In the genomic region with DNA sequence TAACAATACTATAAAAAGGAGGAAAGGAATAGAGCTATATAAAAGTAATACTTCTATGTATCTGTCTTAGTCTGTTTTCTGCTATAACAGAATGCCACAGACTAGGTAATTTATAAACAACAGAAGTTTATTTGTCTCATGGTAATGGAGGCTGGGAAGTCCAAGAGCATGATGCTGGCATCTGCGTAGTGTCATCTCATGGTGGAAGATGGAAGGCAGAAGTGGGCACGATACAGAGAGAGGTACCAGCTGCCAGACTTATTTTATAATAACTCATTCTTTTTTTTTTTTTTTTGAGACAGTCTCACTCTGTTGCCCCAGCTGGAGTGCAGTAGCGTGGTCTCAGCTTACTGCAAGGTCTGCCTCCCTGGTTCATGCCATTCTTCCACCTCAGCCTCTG, we compare ENCODE assay signal across 40 cellular contexts. TPM values are rescaled to one million over a fixed set of nuclear protein-coding genes. Genes with fewer than 3 reads are reported as not detected.
"Had no signal": no experiment of that assay in that cellular context is flagged by ENCODE, and none has a peak within 500 bp of the region (broad histone marks: within the 10 kb centered on the region; RNA-seq: fewer than 3 reads in every experiment).

No MANE protein-coding gene starts in this region.

- H3K27ac Mint-ChIP-seq: activated naive CD4-positive, alpha-beta T cell treated with anti-CD3 and anti-CD28 coated beads for 36 hours; activated naive CD4-positive, alpha-beta T cell treated with anti-CD3 and anti-CD28 coated beads, Interleukin-2, amount 10 ng/mL, durations not matched to agents 7 days and 5 days; activated naive CD4-positive, alpha-beta T cell treated with anti-CD3 and anti-CD28 coated beads, Interleukin-2, amount 50 U/mL, for 24 hours; activated naive CD4-positive, alpha-beta T cell treated with anti-CD3 and anti-CD28 coated beads, Interleukin-2, amount 50 U/mL, for 72 hours; activated naive CD8-positive, alpha-beta T cell; activated naive CD8-positive, alpha-beta T cell treated with anti-CD3 and anti-CD28 coated beads for 36 hours; activated naive CD8-positive, alpha-beta T cell treated with anti-CD3 and anti-CD28 coated beads, Interleukin-2, amount 10 ng/mL, durations not matched to agents 7 days and 5 days; activated naive CD8-positive, alpha-beta T cell treated with anti-CD3 and anti-CD28 coated beads, Interleukin-2, amount 50 U/mL, for 24 hours; activated T-cell treated with anti-CD3 and anti-CD28 coated beads, Interleukin-2, amount 50 U/mL, for 24 hours; activated T-helper 1 cell treated with anti-CD3 and anti-CD28 coated beads, Interleukin-12 subunit alpha, Interleukin-12 subunit beta, Interleukin-2, Interleukin-4 antibody, amounts not matched to agents 30 ng/mL and 10 ng/mL and 1 ng/mL, durations not matched to agents 14 hours and 24 hours and 36 hours; activated T-helper 17 cell treated with anti-CD3 and anti-CD28 coated beads, Interleukin-2, amount 50 U/mL, for 72 hours; activated T-helper 2 cell treated with anti-CD3 and anti-CD28 coated beads, Interferon-gamma antibody, Interleukin-2, Interleukin-4, amounts not matched to agents 10 μg/mL and 5 μg/mL and 100 μg/mL, durations not matched to agents 14 hours and 24 hours and 36 hours; brain had no signal

- H3K36me3 ChIP-seq: breast epithelium, cardiac muscle cell had no signal

- FAIRE-seq: astrocyte, bronchial epithelial cell had no signal

- H3K4me3 Mint-ChIP-seq: activated naive CD4-positive, alpha-beta T cell treated with anti-CD3 and anti-CD28 coated beads for 36 hours; activated naive CD4-positive, alpha-beta T cell treated with anti-CD3 and anti-CD28 coated beads, Interleukin-2, amount 10 ng/mL, durations not matched to agents 7 days and 5 days; activated naive CD4-positive, alpha-beta T cell treated with anti-CD3 and anti-CD28 coated beads, Interleukin-2, amount 50 U/mL, for 24 hours; activated naive CD8-positive, alpha-beta T cell; activated naive CD8-positive, alpha-beta T cell treated with anti-CD3 and anti-CD28 coated beads for 36 hours; activated naive CD8-positive, alpha-beta T cell treated with anti-CD3 and anti-CD28 coated beads, Interleukin-2, amount 10 ng/mL, durations not matched to agents 7 days and 5 days; activated naive CD8-positive, alpha-beta T cell treated with anti-CD3 and anti-CD28 coated beads, Interleukin-2, amount 50 U/mL, for 24 hours; activated T-cell treated with anti-CD3 and anti-CD28 coated beads, Interleukin-2, amount 50 U/mL, for 24 hours; activated T-cell treated with anti-CD3 and anti-CD28 coated beads, Interleukin-2, amount 50 U/mL, for 4 hours; activated T-cell treated with anti-CD3 and anti-CD28 coated beads, Interleukin-2, amount 50 U/mL, for 72 hours; activated T-helper 1 cell treated with anti-CD3 and anti-CD28 coated beads, Interleukin-12 subunit alpha, Interleukin-12 subunit beta, Interleukin-2, Interleukin-4 antibody, amounts not matched to agents 30 ng/mL and 10 ng/mL and 1 ng/mL, durations not matched to agents 14 hours and 24 hours and 36 hours; activated T-helper 17 cell treated with anti-CD3 and anti-CD28 coated beads, Interleukin-2, amount 50 U/mL, for 72 hours; central memory CD8-positive, alpha-beta T cell had no signal

- H3K27ac ChIP-seq: adrenal gland, ascending aorta, body of pancreas, brain microvascular endothelial cell, breast epithelium, cardiac muscle cell had no signal

- H3K4me3 ChIP-seq: adrenal gland, ascending aorta, body of pancreas, breast epithelium, cardiac muscle cell had no signal

- DNase-seq: activated effector memory CD4-positive, alpha-beta T cell treated with anti-CD3 and anti-CD28 coated beads, Interleukin-2, amount 50 U/mL, for 16 hours; activated effector memory CD4-positive, alpha-beta T cell treated with Interleukin-2 at 50 U/mL for 16 hours; activated gamma-delta T cell; activated gamma-delta T cell treated with Interleukin-2 at 50 U/mL for 16 hours; activated naive CD4-positive, alpha-beta T cell; activated naive CD4-positive, alpha-beta T cell treated with anti-CD3 and anti-CD28 coated beads for 36 hours; activated naive CD4-positive, alpha-beta T cell treated with anti-CD3 and anti-CD28 coated beads, Interleukin-2, amount 10 ng/mL, durations not matched to agents 7 days and 5 days; activated naive CD4-positive, alpha-beta T cell treated with anti-CD3 and anti-CD28 coated beads, Interleukin-2, amount 50 U/mL, for 16 hours; activated naive CD4-positive, alpha-beta T cell treated with Interleukin-2 at 50 U/mL for 16 hours; activated naive CD8-positive, alpha-beta T cell treated with anti-CD3 and anti-CD28 coated beads for 36 hours; activated naive CD8-positive, alpha-beta T cell treated with anti-CD3 and anti-CD28 coated beads, Interleukin-2, amount 10 ng/mL, durations not matched to agents 7 days and 5 days; activated naive CD8-positive, alpha-beta T cell treated with anti-CD3 and anti-CD28 coated beads, Interleukin-2, amount 50 U/mL, for 24 hours; activated T-cell treated with anti-CD3 and anti-CD28 coated beads, Interleukin-2, amount 50 U/mL, for 1 hour; activated T-cell treated with anti-CD3 and anti-CD28 coated beads, Interleukin-2, amount 50 U/mL, for 24 hours; activated T-cell treated with anti-CD3 and anti-CD28 coated beads, Interleukin-2, amount 50 U/mL, for 4 hours; activated T-cell treated with anti-CD3 and anti-CD28 coated beads, Interleukin-2, amount 50 U/mL, for 48 hours; activated T-cell treated with anti-CD3 and anti-CD28 coated beads, Interleukin-2, amount 50 U/mL, for 72 hours; adrenal gland; amniotic stem cell; amygdala; anterior cingulate cortex; aorta; body of pancreas; brain microvascular endothelial cell; caudate nucleus; central memory CD4-positive, alpha-beta T cell; cerebellar nuclear complex had no signal

- H3K27me3 Mint-ChIP-seq: activated naive CD4-positive, alpha-beta T cell treated with anti-CD3 and anti-CD28 coated beads, Interleukin-2, amount 10 ng/mL, durations not matched to agents 7 days and 5 days; activated naive CD4-positive, alpha-beta T cell treated with anti-CD3 and anti-CD28 coated beads, Interleukin-2, amount 50 U/mL, for 24 hours; activated naive CD8-positive, alpha-beta T cell; activated naive CD8-positive, alpha-beta T cell treated with anti-CD3 and anti-CD28 coated beads for 36 hours; activated naive CD8-positive, alpha-beta T cell treated with anti-CD3 and anti-CD28 coated beads, Interleukin-2, amount 10 ng/mL, durations not matched to agents 7 days and 5 days; activated naive CD8-positive, alpha-beta T cell treated with anti-CD3 and anti-CD28 coated beads, Interleukin-2, amount 50 U/mL, for 24 hours; activated T-cell treated with anti-CD3 and anti-CD28 coated beads, Interleukin-2, amount 50 U/mL, for 24 hours; activated T-helper 17 cell treated with anti-CD3 and anti-CD28 coated beads, Interleukin-2, amount 50 U/mL, for 72 hours; central memory CD8-positive, alpha-beta T cell had no signal

- H3K9me3 ChIP-seq: adrenal gland, body of pancreas had no signal

- ATAC-seq: activated naive CD4-positive, alpha-beta T cell treated with anti-CD3 and anti-CD28 coated beads, Interleukin-2, amount 50 U/mL, for 72 hours; activated naive CD8-positive, alpha-beta T cell treated with anti-CD3 and anti-CD28 coated beads, Interleukin-2, amount 50 U/mL, for 24 hours; activated T-cell treated with anti-CD3 and anti-CD28 coated beads, Interleukin-2, amount 50 U/mL, for 4 hours; activated T-cell treated with anti-CD3 and anti-CD28 coated beads, Interleukin-2, amount 50 U/mL, for 72 hours; activated T-helper 17 cell treated with anti-CD3 and anti-CD28 coated beads, Interleukin-2, amount 50 U/mL, for 72 hours; body of pancreas had no signal

- H3K27me3 ChIP-seq: adrenal gland, ascending aorta, body of pancreas, brain microvascular endothelial cell, breast epithelium, cardiac muscle cell had no signal

- H3K4me1 ChIP-seq: breast epithelium had no signal

RNA-seq across cellular contexts. Expression of a gene that starts 4.3 kb away (rescaled TPM):
- total RNA-seq: ascending aorta had no signal

RNA-seq across cellular contexts. Expression of a gene that starts 18.2 kb away (rescaled TPM):
- total RNA-seq: activated naive CD4-positive, alpha-beta T cell treated with anti-CD3 and anti-CD28 coated beads for 36 hours had no signal
